ENCODE assay signal across 7 cellular contexts in genomic region chr18:4026542-4026941, GRCh38.
"Had no signal": no experiment of that assay in that cellular context is flagged by ENCODE, and none has a peak within 500 bp of the region (broad histone marks: within the 10 kb centered on the region; RNA-seq: fewer than 3 reads in every experiment).

No MANE protein-coding gene starts in this region.

- FAIRE-seq: G401.6, GM12891, GM12892, GM18507, GM19239 had no signal

- DNase-seq: GDM1, GF-D8 had no signal
